Comparison of ENCODE assay signal across 9 cellular contexts in the genomic region with DNA sequence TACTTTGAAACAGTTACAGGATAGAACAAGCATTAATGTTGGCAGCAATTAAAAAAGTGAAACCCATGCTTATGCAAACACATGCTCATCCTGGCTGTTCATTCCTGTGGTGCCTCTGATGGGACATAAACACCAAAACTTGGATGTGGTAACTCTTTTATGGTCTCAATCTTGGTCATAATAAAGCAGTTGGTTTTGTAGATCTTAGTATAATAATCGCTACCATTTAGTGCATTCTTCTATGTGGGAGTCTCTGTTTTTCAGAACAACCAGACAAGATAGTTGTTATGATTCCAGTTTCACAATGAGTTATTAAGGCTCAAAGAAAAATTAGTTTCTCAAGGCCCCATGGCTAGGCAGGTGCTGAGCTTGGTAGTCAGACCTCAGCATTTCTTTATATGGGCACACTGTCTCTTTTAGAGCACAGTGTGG.
DNase-seq lines count a peak whose midpoint lies in the region; ATAC-seq, FAIRE-seq and TF ChIP-seq lines count a peak whose summit lies in the region.
"Had no signal": no experiment of that assay in that cellular context is flagged by ENCODE, and none has a peak within 500 bp of the region (broad histone marks: within the 10 kb centered on the region; RNA-seq: fewer than 3 reads in every experiment).

No MANE protein-coding gene starts in this region.

- H3K79me2 ChIP-seq in PC-9 (ENCODE audit: low read depth) = no peaks in the 10 kb centered on the region

- peak; percentile 38 for FAIRE-seq in GM12891 (lab: Jason Lieb, UNC)

- H3K9me2 ChIP-seq in PC-9 (ENCODE audit: insufficient read depth) = no peaks in the 10 kb centered on the region; the same call in 1 of the 2 replicates

- CTCF ChIA-PET in PC-9 (lab: Charles Lee) = no interaction called here

- DNase-seq in GM12891 (ENCODE audit: insufficient read length, low spot score) (peak; percentile 20), amniotic epithelial cell (ENCODE audit: low read depth) (peak; percentile 14), suprapubic skin (ENCODE audit: low spot score in 2 of 2) (no peak), NCI-H2107 treated with DMSO at 0.1 percent for 48 hours (lab: John Stamatoyannopoulos, UW; ENCODE audit: unreplicated experiment) (no peak), PC-9 (no peak)
- DNase-seq: activated CD4-positive, CD25-positive, alpha-beta regulatory T cell treated with anti-CD3 and anti-CD28 coated beads, Interleukin-2, amount 50 U/mL, for 72 hours had no signal

- no TSS peak for BruUV-seq in PC-9 (replicated peaks; lab: Mats Ljungman, UMichigan)

- H3K27me3 ChIP-seq in suprapubic skin = no peaks in the 10 kb centered on the region
- H3K27me3 ChIP-seq in PC-9 (ENCODE audit: insufficient read depth, low read depth) = no peaks in the 10 kb centered on the region

- no peak overlapping the region for H3K27ac ChIP-seq in suprapubic skin
- H3K27ac ChIP-seq in PC-9 = no peak overlapping the region

- H3K9me3 ChIP-seq in suprapubic skin (no peaks in the 10 kb centered on the region), PC-9 (ENCODE audit: insufficient read depth, low read depth) (no peaks in the 10 kb centered on the region)

- H3K4me3 ChIP-seq in suprapubic skin = no peak overlapping the region
- H3K4me3 ChIP-seq in PC-9 = no peak overlapping the region

- no peak for TF ChIP-seq POLR2A in GM12891 (IDR thresholded peaks at IDR 0.05; ENCODE audit: low read depth, low read length)
- TF ChIP-seq POLR2A in suprapubic skin (IDR thresholded peaks at IDR 0.05) = no peak

- POLR2A ChIA-PET in PC-9 (lab: Charles Lee; ENCODE audit: unreplicated experiment) = no interaction called here

- no peak overlapping the region for H2AFZ ChIP-seq in PC-9

- TF ChIP-seq EP300 in suprapubic skin (IDR thresholded peaks at IDR 0.05) = no peak

- WGBS in suprapubic skin = 75% methylated on average over 1 of the region's 1 CpG

- peaks cover 29% of the 10 kb centered on the region for H3K36me3 ChIP-seq in suprapubic skin
- peaks cover 9% of the 10 kb centered on the region; the same call in 1 of the 2 replicates for H3K36me3 ChIP-seq in PC-9 (ENCODE audit: low read depth)

- ATAC-seq in GM19455 (IDR thresholded peaks at IDR 0.05; ENCODE audit: unreplicated experiment) (peak; percentile 63), HG03280 (IDR thresholded peaks at IDR 0.05; ENCODE audit: unreplicated experiment) (peak; percentile 73), HG03039 (IDR thresholded peaks at IDR 0.05; ENCODE audit: unreplicated experiment) (no peak)

- H3K4me2 ChIP-seq in PC-9 = no peak overlapping the region

- no peaks in the 10 kb centered on the region for H4K20me1 ChIP-seq in PC-9 (ENCODE audit: insufficient read depth)

- H3F3A ChIP-seq in PC-9 (ENCODE audit: insufficient read depth, low read depth) = no peaks in the 10 kb centered on the region

- no peaks in the 10 kb centered on the region for H3K4me1 ChIP-seq in suprapubic skin
- H3K4me1 ChIP-seq in PC-9 (replicated peaks; ENCODE audit: insufficient read depth) = no peaks in the 10 kb centered on the region

- intact Hi-C loops in PC-9 (cut with micrococcal nuclease; ENCODE audit: unreplicated experiment) = no loop called here

- TF ChIP-seq CTCF in suprapubic skin (IDR thresholded peaks at IDR 0.05) (no peak), PC-9 (conservative IDR thresholded peaks at IDR 0.05) (no peak)

TF ChIP-seq in GM12891, 5 proteins besides CTCF, POLR2A, EP300 and RAD21:
- no peak for TF ChIP-seq TAF1 (IDR thresholded peaks at IDR 0.05; ENCODE audit: low read depth, low read length)
- TF ChIP-seq POU2F2 (IDR thresholded peaks at IDR 0.05; ENCODE audit: low read depth, low read length) = no peak
- no peak for TF ChIP-seq POLR2AphosphoS5 (IDR thresholded peaks at IDR 0.05; ENCODE audit: low read depth, low read length)
- TF ChIP-seq PAX5 (IDR thresholded peaks at IDR 0.05; ENCODE audit: insufficient read depth, low read length, severe bottlenecking) = no peak
- TF ChIP-seq SPI1 (IDR thresholded peaks at IDR 0.05; ENCODE audit: low read depth, low read length) = no peak
TF ChIP-seq in GM12891: peak in this region for 0.

Comparison
In these comparisons a context has a peak if more than half of its experiments do, and no peak if none do; other contexts are left out.
1. DNase-seq: peak in GM12891 (single experiment) and amniotic epithelial cell (single experiment); none in suprapubic skin (0 of 2), NCI-H2107 treated with DMSO at 0.1 percent for 48 hours (single experiment) and PC-9 (0 of 2).